In genomic region chr1:206221585-206221984, GRCh38 we compare ENCODE assay signal across 1 cellular context. TPM values are rescaled to one million over a fixed set of nuclear protein-coding genes. Genes with fewer than 3 reads are reported as not detected.
"Had no signal": no experiment of that assay in that cellular context is flagged by ENCODE, and none has a peak within 500 bp of the region (broad histone marks: within the 10 kb centered on the region; RNA-seq: fewer than 3 reads in every experiment).

No MANE protein-coding gene starts in this region.

RNA-seq across cellular contexts. Expression of gene FAM72A, which starts 18.9 kb away (rescaled TPM):
- total RNA-seq: left ventricle myocardium inferior had no signal
